In genomic region chr2:95165371-95166064, GRCh38 we compare ENCODE assay signal across 8 cellular contexts. TPM values are rescaled to one million over a fixed set of nuclear protein-coding genes. Genes with fewer than 3 reads are reported as not detected.
DNase-seq lines count a peak whose midpoint lies in the region; FAIRE-seq and TF ChIP-seq lines count a peak whose summit lies in the region.

TSS of gene ZNF2 (plus strand) at chr2:95165809. CDS start at chr2:95176227, 10,418 bp downstream.

- peaks cover 15% of the 10 kb centered on the region for H3K36me3 Mint-ChIP-seq in activated naive CD4-positive, alpha-beta T cell treated with anti-CD3 and anti-CD28 coated beads for 36 hours (ENCODE audit: low read depth)

- H3K4me3 Mint-ChIP-seq in activated naive CD4-positive, alpha-beta T cell treated with anti-CD3 and anti-CD28 coated beads for 36 hours, result peak within 1 kb of the TSS; percentile 99

- H3K36me3 ChIP-seq in SJSA1 (peaks cover 2% of the 10 kb centered on the region; the same call in 1 of the 2 replicates), neuron (ENCODE audit: insufficient read depth, low read length) (no peaks in the 10 kb centered on the region)

- no peak for FAIRE-seq in frontal cortex (lab: Jason Lieb, UNC)

- peaks cover 22% of the 10 kb centered on the region for H3K4me1 Mint-ChIP-seq in activated naive CD4-positive, alpha-beta T cell treated with anti-CD3 and anti-CD28 coated beads for 36 hours (ENCODE audit: low read depth)

- peak; percentile 94 for DNase-seq in GM04504 (ENCODE audit: low read depth)
- peak; percentile 91 for DNase-seq in HFF-Myc (ENCODE audit: extremely low read depth, low read depth)
- DNase-seq in MV-4-11 (lab: John Stamatoyannopoulos, UW), result peak; percentile 97
- peak; percentile 95 to 97 for DNase-seq in SJSA1 (ENCODE audit: low read depth in 1 of 2, low spot score in 2 of 2)
- peak; percentile 99 for DNase-seq in activated naive CD4-positive, alpha-beta T cell treated with anti-CD3 and anti-CD28 coated beads for 36 hours
- peak; percentile 88 to 95 for DNase-seq in frontal cortex (ENCODE audit: low spot score in 2 of 2)
- DNase-seq in stromal cell of bone marrow (ENCODE audit: low read depth), result peak; percentile 96

- H3K27me3 ChIP-seq in SJSA1 (replicated peaks), result no peaks in the 10 kb centered on the region
- no peaks in the 10 kb centered on the region for H3K27me3 ChIP-seq in neuron (ENCODE audit: insufficient read depth, low read length)

- H2AFZ ChIP-seq in neuron (ENCODE audit: low read depth, low read length), result peak within 1 kb of the TSS; percentile 74

- H3K4me3 ChIP-seq in HFF-Myc (replicated peaks; ENCODE audit: low read depth, low read length), result peak within 1 kb of the TSS; percentile 95
- H3K4me3 ChIP-seq in SJSA1, result peak within 1 kb of the TSS; percentile 68
- H3K4me3 ChIP-seq in neuron (ENCODE audit: low read length), result peak within 1 kb of the TSS; percentile 66

- no peaks in the 10 kb centered on the region for H3K9me3 ChIP-seq in SJSA1 (replicated peaks)
- H3K9me3 ChIP-seq in neuron (ENCODE audit: low read length), result peaks cover 10% of the 10 kb centered on the region

- peak within 1 kb of the TSS; percentile 89 for H3K27ac Mint-ChIP-seq in activated naive CD4-positive, alpha-beta T cell treated with anti-CD3 and anti-CD28 coated beads for 36 hours

- no peak for TF ChIP-seq CTCF in HFF-Myc (IDR thresholded peaks at IDR 0.05; ENCODE audit: low read depth, low read length, missing control alignments)

- no peaks in the 10 kb centered on the region for H3K27me3 Mint-ChIP-seq in activated naive CD4-positive, alpha-beta T cell treated with anti-CD3 and anti-CD28 coated beads for 36 hours (ENCODE audit: low read depth)

- H3K4me1 ChIP-seq in SJSA1 (replicated peaks), result peaks cover 8% of the 10 kb centered on the region
- H3K4me1 ChIP-seq in neuron (ENCODE audit: insufficient read depth, low read length), result peaks cover 10% of the 10 kb centered on the region

- H3K27ac ChIP-seq in SJSA1, result peak within 1 kb of the TSS; percentile 95

- intact Hi-C loops in activated naive CD4-positive, alpha-beta T cell treated with anti-CD3 and anti-CD28 coated beads for 36 hours (cut with micrococcal nuclease), result loop anchor here (1.0 kb wide), 5 partner anchors 42 to 237 kb away; partner anchors contain the start of genes FAHD2A and ZNF892

- peaks cover 3% of the 10 kb centered on the region for H3K9me3 Mint-ChIP-seq in activated naive CD4-positive, alpha-beta T cell treated with anti-CD3 and anti-CD28 coated beads for 36 hours

- CTCF ChIA-PET in activated naive CD4-positive, alpha-beta T cell treated with anti-CD3 and anti-CD28 coated beads for 36 hours (lab: Charles Lee), result interaction anchor here (0.7 to 2.7 kb wide), 7 partner anchors 9 to 141 kb away, joined by 3 to 10 read pairs (median 5); no protein-coding TSS in a partner anchor

RNA-seq across cellular contexts. Expression of gene ZNF2, which starts in this region (rescaled TPM):
- total RNA-seq in SJSA1 (2014; rRNA removed; shearing (Covaris generic)), result 4.2 and 4.8 TPM in 2 replicates
- total RNA-seq in activated naive CD4-positive, alpha-beta T cell treated with anti-CD3 and anti-CD28 coated beads for 36 hours, result 1 to 10 TPM; 2.6 to 3.1 TPM
- total RNA-seq in frontal cortex, result 11.4 TPM

Comparison
In these comparisons a context has a peak if more than half of its experiments do, and no peak if none do; other contexts are left out.
1. Peak in every context shown above with its lines: DNase-seq, H3K4me3 ChIP-seq and H3K27ac ChIP-seq.